In the genomic region with DNA sequence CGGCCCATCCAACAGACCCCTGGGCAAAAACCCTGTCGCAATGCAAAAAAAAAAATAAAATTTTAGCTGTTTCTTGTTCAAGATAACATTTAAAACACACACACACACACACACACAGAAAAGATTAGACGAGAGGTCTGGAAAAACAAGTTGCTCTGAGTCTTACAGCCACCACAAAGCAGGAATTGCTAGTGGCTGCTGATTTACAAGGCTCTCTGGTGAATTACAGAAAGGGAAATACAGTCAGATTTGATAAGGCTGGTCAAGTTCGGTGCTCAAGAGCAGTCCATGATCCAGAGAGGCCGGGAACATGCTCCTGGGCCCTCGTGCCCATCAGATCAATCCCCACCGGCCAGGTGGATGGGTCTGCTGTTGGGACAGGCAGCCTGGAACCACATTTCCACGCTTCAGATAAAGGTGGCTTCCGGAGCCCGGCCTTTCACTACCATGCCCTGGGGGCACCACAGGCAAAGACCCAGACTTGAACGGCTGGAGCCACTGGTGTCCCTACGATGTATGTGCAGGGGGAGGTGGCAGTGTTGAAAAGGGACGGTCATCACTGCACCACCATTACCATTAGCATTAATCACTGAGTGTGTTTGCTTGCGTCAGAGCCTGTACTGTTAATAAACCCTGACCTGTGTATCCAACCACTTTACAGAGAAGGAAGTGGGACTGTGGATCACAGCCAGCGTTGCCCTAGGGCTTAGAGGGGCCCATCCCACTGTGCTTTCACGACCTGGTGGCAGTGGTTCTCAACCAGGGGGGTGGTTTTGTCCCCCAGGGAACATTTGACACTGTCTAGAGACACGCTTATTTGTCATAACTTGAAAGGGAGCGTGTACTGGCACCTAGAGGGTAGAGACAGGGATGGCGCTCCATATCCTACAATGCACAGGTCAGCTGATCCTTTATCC, we compare ENCODE assay signal across 14 cellular contexts.
A peak's percentile ranks its signal among the peaks of the same experiment; 100 is the strongest.
DNase-seq lines count a peak whose midpoint lies in the region; ATAC-seq and TF ChIP-seq lines count a peak whose summit lies in the region.
"Had no signal": no experiment of that assay in that cellular context is flagged by ENCODE, and none has a peak within 500 bp of the region (broad histone marks: within the 10 kb centered on the region; RNA-seq: fewer than 3 reads in every experiment).

No MANE protein-coding gene starts in this region.

- H3K4me3 ChIP-seq in OCI-LY7 (ENCODE audit: low read depth, low read length, poor library complexity, severe bottlenecking) (peak overlapping the region; percentile 9), gastrocnemius medialis (no peak overlapping the region)
- H3K4me3 ChIP-seq: colonic mucosa had no signal

- TF ChIP-seq POLR2A in gastrocnemius medialis (IDR thresholded peaks at IDR 0.05) = no peak

- H3K9me3 ChIP-seq in OCI-LY7 (ENCODE audit: low read length) (no peaks in the 10 kb centered on the region), gastrocnemius medialis (no peaks in the 10 kb centered on the region)
- H3K9me3 ChIP-seq: colonic mucosa had no signal

- H4K20me1 ChIP-seq in OCI-LY7 (ENCODE audit: insufficient read depth, low read length) = no peaks in the 10 kb centered on the region; the same call in 1 of the 2 replicates

- POLR2A ChIA-PET in OCI-LY7 (lab: Charles Lee) = interaction anchor here (0.6 to 1.1 kb wide), 7 partner anchors 29 to 446 kb away, joined by 3 to 5 read pairs (median 3); no protein-coding TSS in a partner anchor

- intact Hi-C loops in OCI-LY7 (cut with micrococcal nuclease; ENCODE audit: unreplicated experiment) = no loop called here
- intact Hi-C loops in gastrocnemius medialis (cut with DNase I; ENCODE audit: low total_unique reads) = no loop called here

- DNase-seq in T-helper 1 cell = no peak
- peak; percentile 40 for DNase-seq in OCI-LY7 (ENCODE audit: low spot score)
- DNase-seq in immature natural killer cell = no peak
- DNase-seq in stimulated activated naive CD8-positive, alpha-beta T cell treated with anti-CD3 and anti-CD28 coated beads, Interleukin-15, Interleukin-2, amounts not matched to agents 100 U/mL and 50 U/mL, for 24 hours = no peak
- no peak for DNase-seq in HuH-7 (ENCODE audit: low spot score)
- no peak for DNase-seq in gastrocnemius medialis
- DNase-seq: activated CD4-positive, CD25-positive, alpha-beta regulatory T cell treated with anti-CD3 and anti-CD28 coated beads, Interleukin-2, amount 50 U/mL, for 72 hours; activated naive CD4-positive, alpha-beta T cell; colonic mucosa; NCI-H524; stimulated activated CD4-positive, alpha-beta T cell treated with anti-CD3 and anti-CD28 coated beads, Interleukin-1b, Interleukin-23, amount 100 ng/mL, for 48 hours had no signal

- H3K27ac Mint-ChIP-seq in T-helper 1 cell treated with Interleukin-12 subunit alpha and Interleukin-12 subunit beta and Interleukin-4 antibody, amounts not matched to agents 30 μg/mL and 1 μg/mL, for 36 hours = peak overlapping the region; percentile 41
- H3K27ac Mint-ChIP-seq in immature natural killer cell = peak overlapping the region in 5 of 6 donors; percentile 12 to 84 (median 77)

- H3K36me3 Mint-ChIP-seq in T-helper 1 cell treated with Interleukin-12 subunit alpha and Interleukin-12 subunit beta and Interleukin-4 antibody, amounts not matched to agents 30 μg/mL and 1 μg/mL, for 36 hours (ENCODE audit: low read depth) = peaks cover 14% of the 10 kb centered on the region
- peaks cover 0 to 2% (median 0%) of the 10 kb centered on the region in 3 donors for H3K36me3 Mint-ChIP-seq in immature natural killer cell

- in situ Hi-C loops in gastrocnemius medialis (cut with MboI; ENCODE audit: low sequenced_read_pairs in 4 of 4) = no loop called here

- H2AFZ ChIP-seq in OCI-LY7 (ENCODE audit: low read length) = no peak overlapping the region; the same call in 1 of the 2 replicates

- BruUV-seq in OCI-LY7 (replicated peaks; lab: Mats Ljungman, UMichigan) = no TSS peak

- H3K4me1 ChIP-seq in OCI-LY7 (ENCODE audit: insufficient read depth, low read length, poor library complexity, severe bottlenecking) = peaks cover 80% of the 10 kb centered on the region
- H3K4me1 ChIP-seq in gastrocnemius medialis = peaks cover 29 to 31% of the 10 kb centered on the region in 2 donors

- H3K27me3 ChIP-seq in gastrocnemius medialis = no peaks in the 10 kb centered on the region
- H3K27me3 ChIP-seq: colonic mucosa had no signal

- TF ChIP-seq CTCF in OCI-LY7 (conservative IDR thresholded peaks at IDR 0.05; ENCODE audit: low read length) (peak; percentile 44; the same call in 1 of the 2 replicates), gastrocnemius medialis (IDR thresholded peaks at IDR 0.05 in 4 of 5, conservative IDR thresholded peaks at IDR 0.05 in 1 of 5) (no peak)

- H3K4me1 Mint-ChIP-seq in T-helper 1 cell treated with Interleukin-12 subunit alpha and Interleukin-12 subunit beta and Interleukin-4 antibody, amounts not matched to agents 30 μg/mL and 1 μg/mL, for 36 hours (ENCODE audit: low read depth) = peaks cover 46% of the 10 kb centered on the region
- H3K4me1 Mint-ChIP-seq in immature natural killer cell = peaks cover 77 to 87% of the 10 kb centered on the region in 2 donors

- H3K27ac ChIP-seq in OCI-LY7 (ENCODE audit: low read depth, low read length, poor library complexity, severe bottlenecking) (no peak overlapping the region), gastrocnemius medialis (no peak overlapping the region)
- H3K27ac ChIP-seq: colonic mucosa, KMS-11 had no signal

- H3K27me3 Mint-ChIP-seq in T-helper 1 cell treated with Interleukin-12 subunit alpha and Interleukin-12 subunit beta and Interleukin-4 antibody, amounts not matched to agents 30 μg/mL and 1 μg/mL, for 36 hours (ENCODE audit: low read depth) = no peaks in the 10 kb centered on the region
- no peaks in the 10 kb centered on the region for H3K27me3 Mint-ChIP-seq in immature natural killer cell (ENCODE audit: low read depth in 3 of 3)

- H3K79me2 ChIP-seq in OCI-LY7 (ENCODE audit: insufficient read depth, low read depth, low read length) = peaks cover 19% of the 10 kb centered on the region; the same call in 1 of the 2 replicates

- CTCF ChIA-PET in OCI-LY7 (lab: Charles Lee; ENCODE audit: unreplicated experiment) = interaction anchor here (0.7 to 0.9 kb wide), 2 partner anchors 19 to 25 kb away, joined by 3 read pairs; no protein-coding TSS in a partner anchor

- peak overlapping the region; percentile 45 for H3K4me2 ChIP-seq in OCI-LY7 (ENCODE audit: low read length)

- H3K9me3 Mint-ChIP-seq in T-helper 1 cell treated with Interleukin-12 subunit alpha and Interleukin-12 subunit beta and Interleukin-4 antibody, amounts not matched to agents 30 μg/mL and 1 μg/mL, for 36 hours = no peaks in the 10 kb centered on the region
- no peaks in the 10 kb centered on the region for H3K9me3 Mint-ChIP-seq in immature natural killer cell

- H3K36me3 ChIP-seq in OCI-LY7 (ENCODE audit: insufficient read depth, low read length) (no peaks in the 10 kb centered on the region), gastrocnemius medialis (no peaks in the 10 kb centered on the region)
- H3K36me3 ChIP-seq: colonic mucosa had no signal

- no peaks in the 10 kb centered on the region for H3K9me2 ChIP-seq in OCI-LY7 (ENCODE audit: insufficient read depth, low read length)

- ATAC-seq in stimulated activated naive CD8-positive, alpha-beta T cell treated with anti-CD3 and anti-CD28 coated beads, Interleukin-15, Interleukin-2, amounts not matched to agents 100 U/mL and 50 U/mL, for 24 hours = peak; percentile 30
- ATAC-seq in HG02938 (IDR thresholded peaks at IDR 0.05; ENCODE audit: unreplicated experiment) = no peak
- no peak for ATAC-seq in gastrocnemius medialis

- no peak overlapping the region for H3K4me3 Mint-ChIP-seq in T-helper 1 cell treated with Interleukin-12 subunit alpha and Interleukin-12 subunit beta and Interleukin-4 antibody, amounts not matched to agents 30 μg/mL and 1 μg/mL, for 36 hours
- peak overlapping the region in 2 of 5 donors; percentile 4 to 32 for H3K4me3 Mint-ChIP-seq in immature natural killer cell
